22 cellular contexts compared by ENCODE assay signal in the genomic region with DNA sequence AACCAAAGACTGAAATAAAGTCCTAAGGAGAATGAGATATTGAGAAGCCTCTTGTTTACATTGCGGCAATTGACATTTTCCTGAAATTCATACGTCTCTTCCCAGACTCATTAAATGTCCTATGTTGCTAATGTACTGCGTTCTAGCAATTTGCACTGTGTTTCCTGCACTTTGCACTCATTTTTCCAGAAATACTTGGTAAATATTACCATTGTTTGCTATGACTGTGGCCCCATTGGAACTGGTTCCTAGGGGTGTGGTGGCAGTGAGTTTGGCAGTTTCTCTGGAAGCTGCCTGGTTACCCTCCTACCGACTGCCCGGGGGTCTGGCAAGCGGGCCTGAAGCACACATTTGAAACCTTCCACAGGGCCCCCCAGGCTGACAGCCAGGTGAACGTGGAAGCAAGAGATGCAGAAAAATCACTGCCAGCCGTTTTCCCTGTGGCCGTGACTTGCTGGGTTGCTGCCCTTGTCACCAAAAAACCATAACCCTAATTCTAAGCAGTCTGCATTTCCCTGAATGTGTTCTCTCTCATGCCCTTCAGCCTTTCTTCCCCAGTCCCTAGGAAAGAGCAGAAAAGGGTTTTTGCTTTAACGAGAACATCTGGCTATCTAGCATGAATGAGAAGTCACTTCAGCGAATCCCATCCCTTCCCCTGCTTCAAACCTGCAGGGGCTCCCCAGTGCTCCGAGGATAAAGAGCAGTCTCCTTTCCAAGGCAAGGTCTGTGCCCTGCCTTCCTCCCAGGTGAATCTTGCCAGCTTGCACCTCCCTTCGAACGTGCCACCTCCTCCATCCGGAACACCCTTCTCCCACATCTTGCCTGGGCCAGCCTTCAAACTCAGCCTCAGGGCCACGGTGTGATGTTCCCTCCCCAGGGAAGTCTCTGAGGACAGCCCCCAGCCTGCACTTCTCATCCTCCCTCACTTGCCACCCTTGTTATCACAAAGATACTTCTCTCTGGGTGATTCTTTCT.
"Had no signal": no experiment of that assay in that cellular context is flagged by ENCODE, and none has a peak within 500 bp of the region (broad histone marks: within the 10 kb centered on the region; RNA-seq: fewer than 3 reads in every experiment).

No MANE protein-coding gene starts in this region.

- H3K27me3 ChIP-seq: adrenal gland, ascending aorta, gastrocnemius medialis, pancreas, upper lobe of right lung had no signal

- H3K4me1 ChIP-seq: ascending aorta, left lung, pancreas, upper lobe of right lung had no signal

- H3K9me3 ChIP-seq: adrenal gland, ascending aorta, esophagus squamous epithelium, gastrocnemius medialis, left lung, neutrophil, pancreas, upper lobe of right lung had no signal

- H3K27ac ChIP-seq: adrenal gland, ascending aorta, brain microvascular endothelial cell, esophagus squamous epithelium, gastrocnemius medialis, left lung, neutrophil, pancreas, upper lobe of right lung had no signal

- H3K4me3 ChIP-seq: adrenal gland, ascending aorta, esophagus squamous epithelium, gastrocnemius medialis, left lung, lung, pancreas, upper lobe of right lung had no signal

- FAIRE-seq: kidney, pancreas had no signal

- DNase-seq: activated CD4-positive, alpha-beta T cell treated with anti-CD3 and anti-CD28 coated beads for 4 hours; activated CD4-positive, alpha-beta T cell treated with anti-CD3 and anti-CD28 coated beads, Interleukin-2, amount 50 U/mL, for 48 hours; brain microvascular endothelial cell; caudate nucleus; effector memory CD8-positive, alpha-beta T cell; esophagus squamous epithelium; gastrocnemius medialis; left lung; natural killer cell; pancreas; right cardiac atrium; stimulated activated CD4-positive, alpha-beta T cell treated with anti-CD3 and anti-CD28 coated beads, Interleukin-12 subunit alpha, Interleukin-12 subunit beta, amount 100 ng/mL, for 4 hours; stimulated activated CD4-positive, alpha-beta T cell treated with anti-CD3 and anti-CD28 coated beads, Interleukin-4, amount 100 ng/mL, for 4 hours; stimulated activated naive CD8-positive, alpha-beta T cell treated with anti-CD3 and anti-CD28 coated beads, Interleukin-15, Interleukin-2, amounts not matched to agents 100 U/mL and 50 U/mL, for 24 hours; T-helper 1 cell; T-helper 9 cell; upper lobe of right lung had no signal

- H3K36me3 ChIP-seq: adrenal gland, ascending aorta, brain microvascular endothelial cell, esophagus squamous epithelium, gastrocnemius medialis, left lung, neutrophil, pancreas, upper lobe of right lung had no signal
